Comparison of ENCODE assay signal across 8 cellular contexts in the genomic region with DNA sequence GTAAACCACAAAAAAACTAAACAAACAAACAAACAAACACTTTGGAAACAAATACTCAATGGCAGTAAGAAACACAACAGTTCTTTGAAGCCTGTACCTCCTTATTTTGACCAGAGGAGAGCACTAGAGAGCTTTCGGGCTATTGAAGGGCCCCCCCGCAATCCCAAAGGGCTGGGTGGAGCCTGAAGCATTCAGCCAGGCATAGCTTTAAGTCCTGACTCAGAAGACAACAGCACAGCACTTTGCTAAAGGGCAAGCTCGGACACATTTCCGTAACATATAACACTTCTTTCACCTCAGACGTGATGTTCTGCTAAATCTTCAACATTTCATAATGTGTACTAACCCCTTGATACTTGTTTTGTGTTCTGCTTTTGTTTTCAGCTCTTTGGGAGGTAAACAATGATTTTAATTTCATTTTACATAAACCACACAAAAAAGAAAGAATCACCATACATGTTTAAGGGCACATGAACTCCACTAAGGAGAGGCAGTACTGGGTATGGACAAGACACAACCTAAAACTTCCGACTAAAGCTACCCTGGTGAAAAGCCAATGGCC. TPM values are rescaled to one million over a fixed set of nuclear protein-coding genes. Genes with fewer than 3 reads are reported as not detected.
DNase-seq lines count a peak whose midpoint lies in the region; ATAC-seq and TF ChIP-seq lines count a peak whose summit lies in the region.

No MANE protein-coding gene starts in this region.

- no peaks in the 10 kb centered on the region for H3K9me3 ChIP-seq in skeletal muscle tissue (ENCODE audit: control insufficient read depth in 3 of 3, low read length in 3 of 3)

- peak overlapping the region; percentile 71 for H3K27ac ChIP-seq in skeletal muscle tissue (ENCODE audit: low read depth, low read length)

- H3K36me3 ChIP-seq in H7 (replicated peaks; ENCODE audit: control insufficient read depth, insufficient read depth, low read length) (no peaks in the 10 kb centered on the region), skeletal muscle tissue (ENCODE audit: control insufficient read depth in 3 of 3, insufficient read depth in 3 of 3, low read length in 3 of 3) (no peaks in the 10 kb centered on the region)

- peak in 1 of 2 donors; percentile 21 for DNase-seq in activated naive CD4-positive, alpha-beta T cell treated with anti-CD3 and anti-CD28 coated beads, Interleukin-2, amount 50 U/mL, for 72 hours (ENCODE audit: low spot score in 2 of 2)
- DNase-seq in activated naive CD4-positive, alpha-beta T cell (lab: John Stamatoyannopoulos, UW), result no peak
- DNase-seq in H7, result peak; percentile 86
- peak; percentile 53 to 59 for DNase-seq in Kasumi-1 (lab: John Stamatoyannopoulos, UW)
- peak; percentile 93 for DNase-seq in OCI-M1 (lab: John Stamatoyannopoulos, UW)
- DNase-seq in cardiac fibroblast (ENCODE audit: low read depth in 2 of 2), result peak; percentile 95 to 96
- DNase-seq in iris pigment epithelial cell (ENCODE audit: low read depth), result peak; percentile 93

- H3K4me1 ChIP-seq in skeletal muscle tissue (ENCODE audit: control insufficient read depth in 3 of 3, insufficient read depth in 3 of 3, low read length in 3 of 3), result peaks cover 0 to 6% (median 0%) of the 10 kb centered on the region in 3 donors

- H3K9ac ChIP-seq in skeletal muscle tissue (ENCODE audit: low read depth in 1 of 3, low read length in 3 of 3), result peak overlapping the region; percentile 9 to 69 (median 67)

- H3K4me3 ChIP-seq in H7 (ENCODE audit: insufficient read depth, low read depth, low read length) (no peak overlapping the region), cardiac fibroblast (replicated peaks in 1 of 2; ENCODE audit: low read depth in 2 of 2, low read length in 2 of 2) (peak overlapping the region in 1 of 2 donors; percentile 29), skeletal muscle tissue (ENCODE audit: low read length in 3 of 3) (peak overlapping the region; percentile 47 to 78 (median 63))

- H3K27me3 ChIP-seq in H7 (ENCODE audit: control insufficient read depth, insufficient read depth, low read length) (no peaks in the 10 kb centered on the region), skeletal muscle tissue (ENCODE audit: control insufficient read depth in 3 of 3, insufficient read depth in 3 of 3, low read length in 3 of 3) (no peaks in the 10 kb centered on the region)

- peak; percentile 66 to 76 for ATAC-seq in activated naive CD4-positive, alpha-beta T cell treated with anti-CD3 and anti-CD28 coated beads, Interleukin-2, amount 50 U/mL, for 72 hours

- no peaks in the 10 kb centered on the region for H3K9me3 Mint-ChIP-seq in activated naive CD4-positive, alpha-beta T cell treated with anti-CD3 and anti-CD28 coated beads, Interleukin-2, amount 50 U/mL, for 72 hours

- TF ChIP-seq CTCF in cardiac fibroblast (IDR thresholded peaks at IDR 0.05; ENCODE audit: low read depth, low read length), result peak; percentile 91

- no peak overlapping the region for H3K27ac Mint-ChIP-seq in activated naive CD4-positive, alpha-beta T cell treated with anti-CD3 and anti-CD28 coated beads, Interleukin-2, amount 50 U/mL, for 72 hours

- no peaks in the 10 kb centered on the region for H3K36me3 Mint-ChIP-seq in activated naive CD4-positive, alpha-beta T cell treated with anti-CD3 and anti-CD28 coated beads, Interleukin-2, amount 50 U/mL, for 72 hours

RNA-seq across cellular contexts. Expression of a gene that starts 9.7 kb away (rescaled TPM):
- not detected for total RNA-seq in activated naive CD4-positive, alpha-beta T cell treated with anti-CD3 and anti-CD28 coated beads, Interleukin-2, amount 50 U/mL, for 72 hours
- total RNA-seq in H7 (2014; rRNA removed; shearing (Covaris generic)), result not detected in 2 replicates
- under 0.01 TPM for total RNA-seq in skeletal muscle tissue

Comparison
In these comparisons a context has a peak if more than half of its experiments do, and no peak if none do; other contexts are left out.
1. DNase-seq: peak in H7 (single experiment), Kasumi-1 (2 of 2), OCI-M1 (single experiment), cardiac fibroblast (2 of 2) and iris pigment epithelial cell (single experiment); none in activated naive CD4-positive, alpha-beta T cell (0 of 4).